In the genomic region with DNA sequence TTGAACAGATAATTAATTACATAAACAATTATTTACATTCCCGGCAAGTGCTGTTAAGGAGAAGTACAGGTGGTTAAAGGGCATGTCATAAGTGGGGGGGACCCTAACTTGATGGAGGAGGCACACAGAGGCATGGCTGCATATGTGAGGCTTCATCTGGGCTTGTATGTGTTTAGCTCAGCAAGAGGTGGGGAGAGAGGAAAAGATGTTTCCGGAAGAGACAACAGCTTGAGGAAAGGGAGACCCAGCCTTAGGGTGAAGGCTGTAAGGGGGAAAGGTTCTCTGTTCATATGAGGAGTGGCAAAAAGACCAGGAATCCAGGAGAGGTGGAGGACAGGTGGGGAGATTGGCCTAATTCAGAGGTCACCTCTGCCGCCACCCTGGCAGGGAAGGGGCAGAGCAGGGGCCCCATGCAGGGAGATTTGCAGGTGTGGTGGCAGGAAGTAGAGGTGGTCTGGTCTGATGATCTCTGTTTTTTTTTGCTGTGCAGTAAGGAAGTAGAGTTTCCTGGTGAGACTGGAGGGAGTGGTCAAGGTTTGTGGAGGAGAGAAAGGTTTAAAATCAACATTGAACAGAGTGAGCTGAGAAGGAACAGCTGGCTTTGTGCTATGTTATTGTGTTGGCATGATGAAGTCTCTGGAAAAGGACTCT, we compare ENCODE assay signal across 8 cellular contexts. TPM values are rescaled to one million over a fixed set of nuclear protein-coding genes. Genes with fewer than 3 reads are reported as not detected.
A peak's percentile ranks its signal among the peaks of the same experiment; 100 is the strongest.
DNase-seq lines count a peak whose midpoint lies in the region; ATAC-seq, FAIRE-seq and TF ChIP-seq lines count a peak whose summit lies in the region.

No MANE protein-coding gene starts in this region.

- H3K36me3 Mint-ChIP-seq in type B pancreatic cell = no peaks in the 10 kb centered on the region

- H2AK5ac ChIP-seq in H1 (ENCODE audit: low read depth, low read length) = no peak overlapping the region
- H2AK5ac ChIP-seq in trophoblast cell (ENCODE audit: low read length) = no peak overlapping the region

- H2BK12ac ChIP-seq in H1 (ENCODE audit: low read depth, low read length) (0 out of 2 replicates have a peak overlapping the region, but pooled peaks have one; percentile 27), trophoblast cell (ENCODE audit: low read length) (no peak overlapping the region)

- CTCF ChIA-PET in H1 (lab: Charles Lee; ENCODE audit: partially characterized antibody) = interaction anchor here (0.9 to 3.0 kb wide), 5 partner anchors 12 to 320 kb away, joined by 3 to 15 read pairs (median 6); no protein-coding TSS in a partner anchor

- H4K8ac ChIP-seq in H1 (ENCODE audit: extremely low read depth, insufficient read depth, low read length) (no peak overlapping the region), trophoblast cell (ENCODE audit: low read depth, low read length) (no peak overlapping the region)

- H3K79me1 ChIP-seq in H1 (ENCODE audit: low read depth, low read length) (peaks cover 6% of the 10 kb centered on the region; the same call in 1 of the 2 replicates), trophoblast cell (ENCODE audit: low read length) (no peaks in the 10 kb centered on the region)

- H3K23ac ChIP-seq in H1 (ENCODE audit: insufficient read length) = no peak overlapping the region
- H3K23ac ChIP-seq in trophoblast cell (ENCODE audit: low read length) = no peak overlapping the region

- no peak for TF ChIP-seq CTCF in H1 (IDR thresholded peaks at IDR 0.05; ENCODE audit: control extremely low read depth in 1 of 3, insufficient read depth in 1 of 3, low read depth in 1 of 3, low read length in 3 of 3)
- TF ChIP-seq CTCF in omental fat pad (IDR thresholded peaks at IDR 0.05) = no peak
- TF ChIP-seq CTCF in type B pancreatic cell (conservative IDR thresholded peaks at IDR 0.05) = no peak

- no peak for TF ChIP-seq EP300 in H1 (IDR thresholded peaks at IDR 0.05; ENCODE audit: borderline replicate concordance in 1 of 2, low read depth in 2 of 2, low read length in 2 of 2)

- H3K4me3 ChIP-seq in H1 (ENCODE audit: extremely low read depth in 1 of 4, insufficient read depth in 2 of 4, low read depth in 3 of 4, low read length in 4 of 4) = no peak overlapping the region
- no peak overlapping the region for H3K4me3 ChIP-seq in trophoblast cell (ENCODE audit: low read depth, low read length)

- H2BK120ac ChIP-seq in H1 (replicated peaks; ENCODE audit: low read depth, low read length) (no peak overlapping the region), trophoblast cell (ENCODE audit: insufficient read depth, low read length, poor library complexity) (no peak overlapping the region)

- H3K4me2 ChIP-seq in H1 (ENCODE audit: insufficient read depth in 1 of 2, low read depth in 2 of 2, low read length in 2 of 2) (no peak overlapping the region), trophoblast cell (ENCODE audit: low read length) (no peak overlapping the region)

- H3K36me3 ChIP-seq in H1 (ENCODE audit: control insufficient read depth in 2 of 4, insufficient read depth in 4 of 4, low read length in 3 of 4) = no peaks in the 10 kb centered on the region
- no peaks in the 10 kb centered on the region for H3K36me3 ChIP-seq in trophoblast cell (ENCODE audit: control insufficient read depth in 1 of 2, insufficient read depth in 2 of 2, low read length in 2 of 2)

- H3K4me1 Mint-ChIP-seq in type B pancreatic cell (ENCODE audit: unreplicated experiment) = peaks cover 30% of the 10 kb centered on the region

- H4K91ac ChIP-seq in H1 (replicated peaks; ENCODE audit: insufficient read length, low read length) (no peak overlapping the region), trophoblast cell (ENCODE audit: low read depth, low read length) (no peak overlapping the region)

- H2BK5ac ChIP-seq in H1 (ENCODE audit: low read depth, low read length) (no peak overlapping the region), trophoblast cell (ENCODE audit: low read depth, low read length, poor library complexity) (no peak overlapping the region)

- no peak overlapping the region for H4K5ac ChIP-seq in H1 (ENCODE audit: insufficient read length, low read depth, low read length)

- TF ChIP-seq POLR2A in H1 (IDR thresholded peaks at IDR 0.05; ENCODE audit: control extremely low read depth in 1 of 2, low read depth in 2 of 2, low read length in 2 of 2) = no peak

- H3K27me3 Mint-ChIP-seq in type B pancreatic cell = no peaks in the 10 kb centered on the region

- H2BK15ac ChIP-seq in H1 (ENCODE audit: low read length) = no peak overlapping the region

- H3K4me1 ChIP-seq in H1 (replicated peaks in 1 of 4; ENCODE audit: control insufficient read depth in 3 of 4, insufficient read depth in 4 of 4, low read length in 3 of 4) = peaks cover 4 to 11% (median 8%) of the 10 kb centered on the region in 4 experiments
- peaks cover 10 to 11% of the 10 kb centered on the region in 2 experiments for H3K4me1 ChIP-seq in trophoblast cell (ENCODE audit: control insufficient read depth in 1 of 2, insufficient read depth in 2 of 2, low read length in 2 of 2)

- DNase-seq in H1 (ENCODE audit: low read depth in 1 of 2, low spot score in 2 of 2) (no peak), omental fat pad (ENCODE audit: low spot score) (no peak), type B pancreatic cell (ENCODE audit: extremely low spot score, unreplicated experiment) (no peak), trophoblast cell (no peak), NCI-H2171 (lab: John Stamatoyannopoulos, UW) (no peak)

- H3K56ac ChIP-seq in H1 (replicated peaks; ENCODE audit: insufficient read length, low read depth, low read length) = no peak overlapping the region

- H3K4ac ChIP-seq in H1 (replicated peaks; ENCODE audit: insufficient read length, low read depth, low read length) = no peak overlapping the region
- H3K4ac ChIP-seq in trophoblast cell (ENCODE audit: low read depth, low read length) = no peak overlapping the region

- no peak overlapping the region for H3K14ac ChIP-seq in H1 (ENCODE audit: insufficient read length)
- no peak overlapping the region for H3K14ac ChIP-seq in trophoblast cell (ENCODE audit: low read length)

- no peak overlapping the region for H3K4me3 Mint-ChIP-seq in type B pancreatic cell

- H2AFZ ChIP-seq in H1 (ENCODE audit: low read length) (no peak overlapping the region), trophoblast cell (ENCODE audit: insufficient read depth, low read length, poor library complexity) (no peak overlapping the region)

- no peak overlapping the region for H3K18ac ChIP-seq in H1 (ENCODE audit: extremely low read depth, low read length)
- H3K18ac ChIP-seq in trophoblast cell (ENCODE audit: low read length) = no peak overlapping the region

- no peaks in the 10 kb centered on the region for H3K27me3 ChIP-seq in H1 (replicated peaks in 1 of 4; ENCODE audit: control insufficient read depth in 3 of 4, extremely low read depth in 1 of 4, insufficient read depth in 3 of 4, low read length in 3 of 4)
- no peaks in the 10 kb centered on the region for H3K27me3 ChIP-seq in trophoblast cell (ENCODE audit: insufficient read depth, low read length)

- 77% methylated on average over 3 of the region's 3 CpGs; no CpG with 5 or more reads in 1 of the 2 experiments for WGBS in H1 (ENCODE audit: extremely low coverage in 1 of 2, insufficient coverage in 1 of 2, insufficient read length in 1 of 2, insufficient replicate concordance in 2 of 2, low coverage in 1 of 2, low lambda C conversion rate in 2 of 2, missing lambda C conversion rate in 1 of 2), 2 experiments
- WGBS in trophoblast cell (ENCODE audit: extremely low coverage, insufficient coverage, insufficient read length) = no CpG with 5 or more reads among the region's 3 CpGs

- H2BK20ac ChIP-seq in H1 (ENCODE audit: low read length) = no peak overlapping the region

- ATAC-seq in GM18498 (IDR thresholded peaks at IDR 0.05; ENCODE audit: unreplicated experiment) = peak; percentile 92
- peak; percentile 90 for ATAC-seq in GM21381 (IDR thresholded peaks at IDR 0.05; ENCODE audit: unreplicated experiment)
- ATAC-seq in HG03460 (IDR thresholded peaks at IDR 0.05; ENCODE audit: unreplicated experiment) = peak; percentile 89
- ATAC-seq in omental fat pad (ENCODE audit: low FRiP score) = no peak

- no peak overlapping the region for H4K12ac ChIP-seq in trophoblast cell (ENCODE audit: low read depth, low read length)

- H3K23me2 ChIP-seq in H1 (ENCODE audit: low read depth, low read length) = no peaks in the 10 kb centered on the region

- peaks cover 0 to 8% of the 10 kb centered on the region in 2 experiments for H4K20me1 ChIP-seq in H1 (replicated peaks in 1 of 2; ENCODE audit: control insufficient read depth in 1 of 2, insufficient read depth in 2 of 2, low read length in 2 of 2)

- H3K27ac ChIP-seq in H1 (ENCODE audit: low read depth, low read length) (no peak overlapping the region), trophoblast cell (ENCODE audit: low read depth, low read length) (no peak overlapping the region)

- no peak overlapping the region for H3K9ac ChIP-seq in H1 (replicated peaks in 1 of 4; ENCODE audit: extremely low read depth in 1 of 4, low read depth in 3 of 4, low read length in 3 of 4)
- H3K9ac ChIP-seq in trophoblast cell (ENCODE audit: low read length) = no peak overlapping the region

- H3K9me3 Mint-ChIP-seq in type B pancreatic cell = no peaks in the 10 kb centered on the region

- no peak for FAIRE-seq in H1 (lab: Jason Lieb, UNC)

- no peak for TF ChIP-seq RAD21 in H1 (IDR thresholded peaks at IDR 0.05 in 1 of 2, conservative IDR thresholded peaks at IDR 0.05 in 1 of 2; ENCODE audit: low read depth in 2 of 2, low read length in 2 of 2)

- H3K9me3 ChIP-seq in H1 (ENCODE audit: insufficient read depth in 2 of 2, low read depth in 1 of 2, low read length in 1 of 2) = no peaks in the 10 kb centered on the region
- H3K9me3 ChIP-seq in trophoblast cell (ENCODE audit: insufficient read depth, low read depth, low read length) = no peaks in the 10 kb centered on the region

- no peak overlapping the region for H3K27ac Mint-ChIP-seq in type B pancreatic cell

- POLR2A ChIA-PET in H1 (lab: Charles Lee; ENCODE audit: partially characterized antibody) = interaction anchor here (0.6 to 0.9 kb wide), 3 partner anchors 10 to 341 kb away, joined by 3 read pairs; no protein-coding TSS in a partner anchor

- H3K79me2 ChIP-seq in H1 (ENCODE audit: control insufficient read depth in 1 of 2, insufficient read depth in 2 of 2, low read length in 2 of 2) (peaks cover 0 to 66% of the 10 kb centered on the region in 2 experiments; a peak in 2 of 4 replicates), trophoblast cell (ENCODE audit: control insufficient read depth, insufficient read depth, low read length, poor library complexity) (no peaks in the 10 kb centered on the region)

RNA-seq across cellular contexts. Expression of a gene that starts 9.0 kb away (rescaled TPM):
- 17.1 and 17.9 TPM in 2 replicates for total RNA-seq in H1 (2021; fragmentation: NEBNext Ultra II Directional; extraction: Animal tissue kit (Norgen Biotek cat#: 25700))
- 11.7 and 13.0 TPM in 2 replicates for polyA plus RNA-seq in H1 (2011; rRNA removed)
- polyA plus RNA-seq in H1 (2011; cell fraction: cytosol; rRNA removed) = 19.8 TPM
- polyA plus RNA-seq in H1 (2011; cell fraction: nucleus; rRNA removed) = 32.7 TPM
- polyA plus RNA-seq in H1 (2012, experiment 1 of 2) = 12.9 to 18.7 TPM (median 16.8 TPM) in 4 replicates
- 0.73 TPM for polyA plus RNA-seq in H1 (2012, experiment 2 of 2)
- polyA plus RNA-seq in H1 (2013, experiment 1 of 2) = 8.2 TPM
- polyA plus RNA-seq in H1 (2013, experiment 2 of 2) = 8.3 TPM
- 17.2 and 19.7 TPM in 2 replicates for polyA minus RNA-seq in H1 (2011; rRNA and poly(A)+ RNA removed)
- polyA minus RNA-seq in H1 (2011; cell fraction: cytosol; rRNA and poly(A)+ RNA removed) = 9.0 TPM
- polyA minus RNA-seq in H1 (2011; cell fraction: nucleus; rRNA and poly(A)+ RNA removed) = 26.8 TPM
- total RNA-seq in omental fat pad = 10 to 100 TPM; 14.8 to 24.5 (median 18.7) TPM
- 14.0 and 17.9 TPM in 2 replicates for total RNA-seq in type B pancreatic cell (ENCODE audit: low replicate concordance)
- polyA plus RNA-seq in trophoblast cell (2013) = 4.9 TPM in 2 replicates
